In genomic region chr7:105010538-105011523, GRCh38 we compare ENCODE assay signal across 8 cellular contexts. TPM values are rescaled to one million over a fixed set of nuclear protein-coding genes. Genes with fewer than 3 reads are reported as not detected.
A peak's percentile ranks its signal among the peaks of the same experiment; 100 is the strongest.
DNase-seq lines count a peak whose midpoint lies in the region; ATAC-seq and TF ChIP-seq lines count a peak whose summit lies in the region.

No MANE protein-coding gene starts in this region.

- H3K4me3 ChIP-seq in GM12865 (ENCODE audit: low read depth, low read length) (peak overlapping the region; percentile 94), esophagus muscularis mucosa (peak overlapping the region; percentile 67 to 90 (median 86)), ovary (peak overlapping the region; percentile 67)

- WGBS in esophagus muscularis mucosa = 3% methylated on average over 7 of the region's 7 CpGs
- WGBS in ovary, 3 donors = 1 to 2% (median 2%) methylated on average over 7 of the region's 7 CpGs

- TF ChIP-seq CTCF in GM12865 (IDR thresholded peaks at IDR 0.05; ENCODE audit: insufficient read depth, low read depth, low read length, missing control alignments) = no peak
- no peak for TF ChIP-seq CTCF in esophagus muscularis mucosa (IDR thresholded peaks at IDR 0.05)
- TF ChIP-seq CTCF in ovary (IDR thresholded peaks at IDR 0.05) = no peak
- no peak for TF ChIP-seq CTCF in omental fat pad (IDR thresholded peaks at IDR 0.05)

- H3K9me3 ChIP-seq in esophagus muscularis mucosa (no peaks in the 10 kb centered on the region), ovary (no peaks in the 10 kb centered on the region)

- TF ChIP-seq POLR2A in esophagus muscularis mucosa (IDR thresholded peaks at IDR 0.05; ENCODE audit: low read depth) (no peak), ovary (IDR thresholded peaks at IDR 0.05) (no peak)

- DNase-seq in GM12865 (ENCODE audit: low read depth) = peak; percentile 51
- DNase-seq in RPMI8226 = peak; percentile 43
- DNase-seq in esophagus muscularis mucosa (ENCODE audit: extremely low spot score) = no peak
- DNase-seq in ovary = peak in 1 of 5 donors; percentile 29
- no peak for DNase-seq in SHP77 treated with DMSO at 0.1 percent for 48 hours (lab: John Stamatoyannopoulos, UW)
- no peak for DNase-seq in activated gamma-delta T cell treated with Interleukin-2 at 50 U/mL for 16 hours
- DNase-seq in omental fat pad (ENCODE audit: low spot score) = no peak

- ATAC-seq in HG03521 (IDR thresholded peaks at IDR 0.05; ENCODE audit: unreplicated experiment) (no peak), omental fat pad (ENCODE audit: low FRiP score) (no peak)

- intact Hi-C loops in esophagus muscularis mucosa (cut with DNase I) = no loop called here
- intact Hi-C loops in ovary (cut with DNase I) = loop anchor here in 2 of 4 donors (5.0 kb wide), 2 partner anchors 34 to 1411 kb away; no protein-coding TSS in a partner anchor

- H3K4me1 ChIP-seq in esophagus muscularis mucosa (peaks cover 7 to 49% (median 41%) of the 10 kb centered on the region in 4 donors), ovary (ENCODE audit: insufficient read depth) (peaks cover 6% of the 10 kb centered on the region)

- H3K27ac ChIP-seq in esophagus muscularis mucosa (replicated peaks in 1 of 4) (peak overlapping the region; percentile 95 to 100 (median 100)), ovary (peak overlapping the region; percentile 97 to 98)

- H3K27me3 ChIP-seq in esophagus muscularis mucosa (no peaks in the 10 kb centered on the region), ovary (no peaks in the 10 kb centered on the region)

- TF ChIP-seq EP300 in esophagus muscularis mucosa (IDR thresholded peaks at IDR 0.05) (no peak), ovary (IDR thresholded peaks at IDR 0.05) (no peak)

- H3K36me3 ChIP-seq in esophagus muscularis mucosa = no peaks in the 10 kb centered on the region
- H3K36me3 ChIP-seq in ovary = no peaks in the 10 kb centered on the region

RNA-seq across cellular contexts. Expression of gene KMT2E, which starts 3.2 kb away (rescaled TPM):
- 100 to 1,000 TPM in 2 of 4 donors, 10 to 100 TPM in 2; 77.0 to 109 (median 94.0) TPM for total RNA-seq in esophagus muscularis mucosa
- total RNA-seq in ovary = 100 to 1,000 TPM in 6 of 7 donors, 10 to 100 TPM in 1; 97.4 to 152 (median 113) TPM
- 10 to 100 TPM; 35.2 to 56.8 TPM for polyA plus RNA-seq in ovary
- 100 to 1,000 TPM in 2 of 4 donors, 10 to 100 TPM in 2; 75.3 to 124 (median 101) TPM for total RNA-seq in omental fat pad

Comparison
In these comparisons a context has a peak if more than half of its experiments do, and no peak if none do; other contexts are left out.
1. DNase-seq: peak in GM12865 (single experiment) and RPMI8226 (single experiment); none in esophagus muscularis mucosa (single experiment), SHP77 treated with DMSO at 0.1 percent for 48 hours (single experiment), activated gamma-delta T cell treated with Interleukin-2 at 50 U/mL for 16 hours (single experiment) and omental fat pad (single experiment).
2. Peak in every context shown above with its lines, with median percentiles within 50 percentile points of each other: H3K4me3 ChIP-seq.